9 cellular contexts compared by ENCODE assay signal in the genomic region with DNA sequence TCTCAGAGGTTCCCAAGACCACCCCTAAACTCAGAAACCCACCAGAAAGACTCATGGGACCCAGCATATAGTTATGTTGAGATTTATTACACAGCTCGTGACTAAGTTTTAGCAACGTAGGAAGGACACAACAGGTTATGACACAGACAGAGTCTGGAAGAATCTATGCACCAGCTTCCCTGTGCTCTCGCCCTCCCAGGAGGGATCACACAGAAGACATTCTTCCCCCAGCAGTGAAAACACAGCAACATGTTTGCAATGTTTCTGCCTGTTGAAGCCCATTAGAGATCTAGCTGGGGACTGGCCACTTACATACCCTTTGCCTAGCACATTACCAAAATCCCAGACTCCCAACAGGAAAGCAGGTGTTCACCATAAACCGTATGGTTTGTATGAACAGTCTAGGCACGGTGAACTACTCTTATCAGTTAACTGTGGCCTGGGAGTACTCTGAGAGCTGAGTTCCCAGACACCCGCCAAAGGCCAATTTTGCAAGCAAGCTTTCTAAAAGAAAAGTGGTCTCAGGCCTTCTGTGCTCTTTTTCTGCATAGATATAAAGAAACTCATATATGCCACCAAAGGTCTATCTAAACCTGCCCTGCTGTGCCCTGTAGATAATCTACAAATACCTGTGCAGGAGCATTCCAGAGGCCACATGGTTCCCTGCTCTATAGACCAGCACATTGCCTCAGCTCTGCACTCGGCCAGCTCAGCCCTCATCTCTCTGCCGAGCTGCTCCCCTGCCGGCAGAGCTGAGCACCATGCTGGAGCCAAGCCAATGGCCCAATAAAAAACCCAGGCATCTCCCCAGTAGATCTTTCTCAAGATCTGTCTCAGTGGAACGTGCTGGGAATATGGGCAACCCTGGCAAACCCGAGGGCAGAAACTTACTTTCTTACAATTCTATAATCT.
DNase-seq lines count a peak whose midpoint lies in the region; ATAC-seq and TF ChIP-seq lines count a peak whose summit lies in the region.
"Had no signal": no experiment of that assay in that cellular context is flagged by ENCODE, and none has a peak within 500 bp of the region (broad histone marks: within the 10 kb centered on the region; RNA-seq: fewer than 3 reads in every experiment).

No MANE protein-coding gene starts in this region.

- intact Hi-C loops in A673 (cut with micrococcal nuclease; ENCODE audit: unreplicated experiment) = no loop called here

- POLR2A ChIA-PET in A673 (lab: Charles Lee; ENCODE audit: low non-redundant PET) = no interaction called here

- DNase-seq in A673 (ENCODE audit: low spot score) (peak; percentile 71), HT-29 (ENCODE audit: low spot score) (peak; percentile 53), epithelial cell of prostate (ENCODE audit: low read depth, low spot score) (no peak), midbrain (lab: John Stamatoyannopoulos, UW) (peak; percentile 63), iPS-NIHi7 (ENCODE audit: extremely low spot score) (no peak), epidermal melanocyte (ENCODE audit: insufficient read length, low spot score) (no peak)
- DNase-seq: CD4-positive, CD25-positive, alpha-beta regulatory T cell had no signal

- H3K27me3 ChIP-seq in A673 (replicated peaks; ENCODE audit: insufficient read depth, low read depth, low read length, poor library complexity) = no peaks in the 10 kb centered on the region

- TF ChIP-seq CTCF in A673 (conservative IDR thresholded peaks at IDR 0.05; ENCODE audit: low read depth, low read length) = peak; percentile 39; the same call in 1 of the 2 replicates

- H3K9me3 ChIP-seq in A673 (ENCODE audit: low read depth, low read length, poor library complexity, severe bottlenecking) = no peaks in the 10 kb centered on the region

- no peaks in the 10 kb centered on the region for H3K36me3 ChIP-seq in A673 (ENCODE audit: insufficient read depth, low read length, poor library complexity, severe bottlenecking)

- CTCF ChIA-PET in A673 (lab: Charles Lee) = interaction anchor here (0.7 to 0.8 kb wide), 2 partner anchors 38 to 95 kb away, joined by 4 read pairs; no protein-coding TSS in a partner anchor

- no peaks in the 10 kb centered on the region for H3K4me1 ChIP-seq in A673 (ENCODE audit: insufficient read depth, low read length, poor library complexity, severe bottlenecking)

- no TSS peak for BruUV-seq in A673 (replicated peaks; lab: Mats Ljungman, UMichigan)

- ATAC-seq in GM18498 (IDR thresholded peaks at IDR 0.05; ENCODE audit: unreplicated experiment) (no peak), GM18511 (IDR thresholded peaks at IDR 0.05; ENCODE audit: unreplicated experiment) (no peak)

- H3K27ac ChIP-seq in A673 (ENCODE audit: low read depth, low read length, poor library complexity, severe bottlenecking) (no peak overlapping the region), epithelial cell of prostate (peak overlapping the region; percentile 91)

- no peak overlapping the region for H3K4me3 ChIP-seq in A673 (ENCODE audit: low read depth, low read length, poor library complexity, severe bottlenecking)

Comparison
In these comparisons a context has a peak if more than half of its experiments do, and no peak if none do; other contexts are left out.
1. DNase-seq: peak in A673 (single experiment), HT-29 (single experiment) and midbrain (single experiment); none in epithelial cell of prostate (single experiment), iPS-NIHi7 (single experiment) and epidermal melanocyte (single experiment).